In genomic region chr1:38152351-38153082, GRCh38 we compare ENCODE assay signal across 9 cellular contexts.
DNase-seq lines count a peak whose midpoint lies in the region; ATAC-seq and TF ChIP-seq lines count a peak whose summit lies in the region.
"Had no signal": no experiment of that assay in that cellular context is flagged by ENCODE, and none has a peak within 500 bp of the region (broad histone marks: within the 10 kb centered on the region; RNA-seq: fewer than 3 reads in every experiment).

No MANE protein-coding gene starts in this region.

- no peaks in the 10 kb centered on the region for H3K4me1 ChIP-seq in foreskin keratinocyte

- ATAC-seq in HG02759 (IDR thresholded peaks at IDR 0.05; ENCODE audit: unreplicated experiment) (peak; percentile 51), foreskin keratinocyte (peak; percentile 32), HG03378 (IDR thresholded peaks at IDR 0.05; ENCODE audit: unreplicated experiment) (no peak), HG03442 (IDR thresholded peaks at IDR 0.05; ENCODE audit: unreplicated experiment) (no peak), GM21423 (IDR thresholded peaks at IDR 0.05; ENCODE audit: unreplicated experiment) (no peak)

- peaks cover 2% of the 10 kb centered on the region for H3K27me3 ChIP-seq in foreskin keratinocyte

- DNase-seq in COR-L47 (lab: John Stamatoyannopoulos, UW) (peak; percentile 90), NCI-H446 treated with DMSO at 0.1 percent for 48 hours (lab: John Stamatoyannopoulos, UW) (peak; percentile 81), foreskin keratinocyte (no peak)
- DNase-seq in stimulated activated CD4-positive, alpha-beta T cell treated with anti-CD3 and anti-CD28 coated beads, Interleukin-2, amount 100 ng/mL, for 48 hours, result no peak
- DNase-seq: activated T-cell treated with anti-CD3 and anti-CD28 coated beads, Interleukin-2, amount 50 U/mL, for 48 hours had no signal

- H3K27ac ChIP-seq in foreskin keratinocyte, result no peak overlapping the region

- peak; percentile 52 for TF ChIP-seq CTCF in foreskin keratinocyte (conservative IDR thresholded peaks at IDR 0.05)

Comparison
In these comparisons a context has a peak if more than half of its experiments do, and no peak if none do; other contexts are left out.
1. DNase-seq: peak in COR-L47 (single experiment) and NCI-H446 treated with DMSO at 0.1 percent for 48 hours (single experiment); none in foreskin keratinocyte (0 of 2) and stimulated activated CD4-positive, alpha-beta T cell treated with anti-CD3 and anti-CD28 coated beads, Interleukin-2, amount 100 ng/mL, for 48 hours (0 of 2).
2. ATAC-seq: peak in HG02759 (single experiment) and foreskin keratinocyte (single experiment); none in HG03378 (single experiment), HG03442 (single experiment) and GM21423 (single experiment).